Comparison of ENCODE assay signal across 20 cellular contexts in the genomic region with DNA sequence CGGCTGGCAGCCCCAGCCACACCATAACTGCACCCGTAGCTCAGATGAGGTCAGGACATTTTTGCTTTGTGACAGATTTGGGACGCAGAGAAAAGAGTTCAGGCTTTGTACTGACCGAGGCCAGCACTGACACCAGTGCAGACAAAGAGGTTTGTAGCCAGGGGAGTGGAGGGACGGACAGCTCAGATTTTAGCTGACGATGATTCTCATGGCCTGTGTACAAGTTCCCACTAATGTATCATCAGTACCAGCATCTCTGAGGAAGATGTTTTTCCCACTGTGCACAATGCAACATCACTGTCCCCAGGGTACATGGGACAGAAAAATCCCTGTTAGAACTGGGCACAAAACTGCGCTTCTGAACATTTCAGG.
DNase-seq lines count a peak whose midpoint lies in the region; ATAC-seq, FAIRE-seq and TF ChIP-seq lines count a peak whose summit lies in the region.
"Had no signal": no experiment of that assay in that cellular context is flagged by ENCODE, and none has a peak within 500 bp of the region (broad histone marks: within the 10 kb centered on the region; RNA-seq: fewer than 3 reads in every experiment).

No MANE protein-coding gene starts in this region.

- in situ Hi-C loops in HAP-1 (cut with MboI; ENCODE audit: low sequenced_read_pairs): no loop called here

- H3K4me2 ChIP-seq in astrocyte (ENCODE audit: low read length): peak overlapping the region; percentile 63

- no peaks in the 10 kb centered on the region for H3K9me3 Mint-ChIP-seq in astrocyte (ENCODE audit: unreplicated experiment)
- H3K9me3 Mint-ChIP-seq: activated B cell treated with CpG ODN at 0.5 μM for 24 hours; T-helper 1 cell treated with Interleukin-12 subunit alpha and Interleukin-12 subunit beta and Interleukin-4 antibody, amounts not matched to agents 30 μg/mL and 1 μg/mL, for 36 hours had no signal

- H3K36me3 Mint-ChIP-seq in astrocyte (ENCODE audit: low read depth, unreplicated experiment): no peaks in the 10 kb centered on the region

- H3K4me3 ChIP-seq in astrocyte (ENCODE audit: insufficient read depth, low read depth, low read length) (no peak overlapping the region), right cardiac atrium (ENCODE audit: low read length) (no peak overlapping the region), tibial artery (peak overlapping the region in 1 of 2 donors; percentile 8), HAP-1 (no peak overlapping the region)
- H3K4me3 ChIP-seq: stomach had no signal

- H3K9ac ChIP-seq in astrocyte (ENCODE audit: low read length): peak overlapping the region; percentile 32

- TF ChIP-seq CTCF in astrocyte (IDR thresholded peaks at IDR 0.05; ENCODE audit: insufficient read depth, low read depth, low read length) (no peak), tibial artery (IDR thresholded peaks at IDR 0.05) (no peak)

- no peaks in the 10 kb centered on the region for H4K20me1 ChIP-seq in astrocyte (ENCODE audit: insufficient read depth, low read length)

- H3K27me3 ChIP-seq in astrocyte (ENCODE audit: insufficient read depth, low read length) (no peaks in the 10 kb centered on the region), right cardiac atrium (ENCODE audit: control insufficient read depth, insufficient read depth) (no peaks in the 10 kb centered on the region), tibial artery (no peaks in the 10 kb centered on the region), HAP-1 (ENCODE audit: low read depth) (no peaks in the 10 kb centered on the region)
- H3K27me3 ChIP-seq: stomach had no signal

- H2AFZ ChIP-seq in astrocyte (ENCODE audit: low read depth, low read length): peak overlapping the region; percentile 26

- H3K9me3 ChIP-seq in astrocyte (ENCODE audit: insufficient read depth, low read depth, low read length) (no peaks in the 10 kb centered on the region), right cardiac atrium (ENCODE audit: control insufficient read depth, low read length) (no peaks in the 10 kb centered on the region), tibial artery (no peaks in the 10 kb centered on the region), HAP-1 (no peaks in the 10 kb centered on the region)
- H3K9me3 ChIP-seq: stomach had no signal

- DNase-seq in HTR-8/SVneo (ENCODE audit: insufficient read length, low spot score) (no peak), astrocyte (ENCODE audit: low read depth) (no peak), right cardiac atrium (no peak), tibial artery (no peak), UCSD-AML1 (lab: John Stamatoyannopoulos, UW; ENCODE audit: unreplicated experiment) (no peak), HAP-1 (ENCODE audit: low spot score in 2 of 2) (no peak), NCI-H2029 treated with DMSO at 0.1 percent for 48 hours (lab: John Stamatoyannopoulos, UW) (no peak)
- DNase-seq: activated B cell treated with CpG ODN at 0.5 μM for 24 hours; activated CD8-positive, alpha-beta memory T cell treated with anti-CD3 and anti-CD28 coated beads for 24 hours; COR-L47; mesendoderm; MM.1S; NCI-H1694; stomach had no signal

- 47% methylated on average over 7 of the region's 7 CpGs for WGBS in right cardiac atrium

- peaks cover 20% of the 10 kb centered on the region for H3K4me1 Mint-ChIP-seq in astrocyte (ENCODE audit: low read depth, unreplicated experiment)
- H3K4me1 Mint-ChIP-seq: activated B cell treated with CpG ODN at 0.5 μM for 24 hours, B cell had no signal

- H3K27ac ChIP-seq in astrocyte (ENCODE audit: low read depth, low read length): peak overlapping the region; percentile 36
- H3K27ac ChIP-seq in right cardiac atrium (ENCODE audit: low read length): peak overlapping the region; percentile 36
- H3K27ac ChIP-seq in tibial artery: peak overlapping the region; percentile 70 to 72
- H3K27ac ChIP-seq: stomach had no signal

- H3K27me3 Mint-ChIP-seq in astrocyte (ENCODE audit: low read depth, unreplicated experiment): no peaks in the 10 kb centered on the region
- H3K27me3 Mint-ChIP-seq: activated B cell treated with CpG ODN at 0.5 μM for 24 hours, B cell had no signal

- H3K36me3 ChIP-seq in astrocyte (ENCODE audit: insufficient read depth, low read length): no peaks in the 10 kb centered on the region
- H3K36me3 ChIP-seq in tibial artery: no peaks in the 10 kb centered on the region
- no peaks in the 10 kb centered on the region for H3K36me3 ChIP-seq in HAP-1 (replicated peaks)
- H3K36me3 ChIP-seq: stomach had no signal

- no peak overlapping the region for H3K4me3 Mint-ChIP-seq in astrocyte (ENCODE audit: unreplicated experiment)
- H3K4me3 Mint-ChIP-seq: activated B cell treated with CpG ODN at 0.5 μM for 24 hours; B cell; T-helper 1 cell treated with Interleukin-12 subunit alpha and Interleukin-12 subunit beta and Interleukin-4 antibody, amounts not matched to agents 30 μg/mL and 1 μg/mL, for 36 hours had no signal

- H3K4me1 ChIP-seq in astrocyte (ENCODE audit: insufficient read depth, low read length): peaks cover 10% of the 10 kb centered on the region
- peaks cover 40% of the 10 kb centered on the region for H3K4me1 ChIP-seq in right cardiac atrium (ENCODE audit: control insufficient read depth, insufficient read depth, low read length)
- peaks cover 0 to 60% (median 30%) of the 10 kb centered on the region in 4 donors for H3K4me1 ChIP-seq in tibial artery
- H3K4me1 ChIP-seq in HAP-1: no peaks in the 10 kb centered on the region

- H3K79me2 ChIP-seq in astrocyte (ENCODE audit: insufficient read depth, low read length): no peaks in the 10 kb centered on the region

- ATAC-seq in right cardiac atrium: peak; percentile 3 to 24
- no peak for ATAC-seq in GM19351 (IDR thresholded peaks at IDR 0.05; ENCODE audit: unreplicated experiment)
- ATAC-seq: activated naive CD4-positive, alpha-beta T cell treated with anti-CD3 and anti-CD28 coated beads, Interleukin-2, amount 50 U/mL, for 72 hours; HepG2 had no signal

- no peak overlapping the region for H3K27ac Mint-ChIP-seq in astrocyte (ENCODE audit: unreplicated experiment)
- H3K27ac Mint-ChIP-seq: activated B cell treated with CpG ODN at 0.5 μM for 24 hours; B cell; T-helper 1 cell treated with Interleukin-12 subunit alpha and Interleukin-12 subunit beta and Interleukin-4 antibody, amounts not matched to agents 30 μg/mL and 1 μg/mL, for 36 hours had no signal

- FAIRE-seq in HTR-8/SVneo (lab: Jason Lieb, UNC): peak; percentile 33
- peak; percentile 29 for FAIRE-seq in astrocyte (lab: Jason Lieb, UNC)
- FAIRE-seq: HepG2, islet of Langerhans had no signal

- intact Hi-C loops in right cardiac atrium (cut with DNase I) (no loop called here), tibial artery (cut with DNase I; ENCODE audit: low total_unique reads) (no loop called here)
